8 cellular contexts compared by ENCODE assay signal in the genomic region with DNA sequence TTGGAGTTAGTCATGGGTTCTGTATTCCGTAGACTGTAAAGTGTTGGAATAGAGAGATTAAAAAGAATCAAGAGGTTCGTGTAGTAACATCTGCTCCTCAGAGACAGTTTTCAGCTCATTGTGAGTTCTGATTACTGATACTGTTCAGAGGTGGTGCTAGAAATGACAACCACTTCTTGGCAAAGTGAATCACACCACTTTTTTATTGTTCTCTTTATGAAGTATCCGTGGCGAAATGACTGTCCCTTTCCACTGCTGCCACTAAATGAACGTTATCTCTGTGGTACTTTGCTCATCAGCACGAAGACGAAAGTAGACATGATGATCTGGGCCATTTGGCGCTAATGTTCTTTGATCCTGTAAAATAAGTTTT. TPM values are rescaled to one million over a fixed set of nuclear protein-coding genes. Genes with fewer than 3 reads are reported as not detected.
DNase-seq lines count a peak whose midpoint lies in the region; ATAC-seq and TF ChIP-seq lines count a peak whose summit lies in the region.

No MANE protein-coding gene starts in this region.

- CTCF ChIA-PET in activated CD4-positive, alpha-beta memory T cell treated with anti-CD3 and anti-CD28 coated beads for 36 hours (lab: Charles Lee): interaction anchor here (1.2 to 4.5 kb wide), 7 partner anchors 8 to 122 kb away, joined by 3 to 23 read pairs (median 8); partner anchors contain the start of gene HTR7

- H3K4me3 ChIP-seq in iPS-18a (ENCODE audit: low read length) (peak overlapping the region; percentile 86), suprapubic skin (peak overlapping the region; percentile 77)

- no peak for ATAC-seq in HG02938 (IDR thresholded peaks at IDR 0.05; ENCODE audit: unreplicated experiment)

- H3K27ac Mint-ChIP-seq in activated CD4-positive, alpha-beta T cell treated with anti-CD3 and anti-CD28 coated beads, Interleukin-2, amount 10 ng/mL, durations not matched to agents 24 days and 14 days: peak overlapping the region; percentile 96
- peak overlapping the region; percentile 98 for H3K27ac Mint-ChIP-seq in activated CD4-positive, alpha-beta memory T cell treated with anti-CD3 and anti-CD28 coated beads for 36 hours

- H3K9ac ChIP-seq in iPS-18a (ENCODE audit: low read length): peak overlapping the region; percentile 86

- H3K4me1 Mint-ChIP-seq in activated CD4-positive, alpha-beta T cell treated with anti-CD3 and anti-CD28 coated beads, Interleukin-2, amount 10 ng/mL, durations not matched to agents 24 days and 14 days: peaks cover 35% of the 10 kb centered on the region
- peaks cover 31% of the 10 kb centered on the region for H3K4me1 Mint-ChIP-seq in activated CD4-positive, alpha-beta memory T cell treated with anti-CD3 and anti-CD28 coated beads for 36 hours (ENCODE audit: low read depth)

- intact Hi-C loops in activated CD4-positive, alpha-beta T cell treated with anti-CD3 and anti-CD28 coated beads, Interleukin-2, amount 10 ng/mL, durations not matched to agents 24 days and 14 days (cut with micrococcal nuclease): loop anchor here (1.0 to 10.0 kb wide), 5 partner anchors 34 to 1230 kb away; no protein-coding TSS in a partner anchor
- intact Hi-C loops in activated CD4-positive, alpha-beta memory T cell treated with anti-CD3 and anti-CD28 coated beads for 36 hours (cut with micrococcal nuclease): loop anchor here (1.0 to 10.0 kb wide), 10 partner anchors 134 to 1618 kb away; partner anchors contain the start of genes BTAF1, HECTD2 and LIPA

- H3K4me1 ChIP-seq in iPS-18a (ENCODE audit: control insufficient read depth, low read depth, low read length) (peaks cover 10% of the 10 kb centered on the region), suprapubic skin (peaks cover 30% of the 10 kb centered on the region)

- 29% methylated on average over 8 of the region's 8 CpGs for WGBS in suprapubic skin

- peak overlapping the region; percentile 97 for H3K4me3 Mint-ChIP-seq in activated CD4-positive, alpha-beta T cell treated with anti-CD3 and anti-CD28 coated beads, Interleukin-2, amount 10 ng/mL, durations not matched to agents 24 days and 14 days
- peak overlapping the region; percentile 93 for H3K4me3 Mint-ChIP-seq in activated CD4-positive, alpha-beta memory T cell treated with anti-CD3 and anti-CD28 coated beads for 36 hours

- H3K9me3 ChIP-seq in iPS-18a (ENCODE audit: control insufficient read depth, low read depth, low read length): no peaks in the 10 kb centered on the region
- no peaks in the 10 kb centered on the region for H3K9me3 ChIP-seq in suprapubic skin

- no peak for TF ChIP-seq CTCF in suprapubic skin (IDR thresholded peaks at IDR 0.05)

- no peak for DNase-seq in activated CD4-positive, alpha-beta T cell treated with anti-CD3 and anti-CD28 coated beads, Interleukin-2, amount 10 ng/mL, durations not matched to agents 24 days and 14 days
- DNase-seq in activated CD4-positive, alpha-beta T cell treated with anti-CD3 and anti-CD28 coated beads, Interleukin-2, amount 50 U/mL, for 1 hour: no peak
- peak; percentile 72 for DNase-seq in activated CD4-positive, alpha-beta memory T cell treated with anti-CD3 and anti-CD28 coated beads for 36 hours
- DNase-seq in suprapubic skin (ENCODE audit: low spot score in 2 of 2) (no peak), COLO829 (ENCODE audit: low spot score) (no peak)
- no peak for DNase-seq in central memory CD4-positive, alpha-beta T cell

- peaks cover 19% of the 10 kb centered on the region for H3K27me3 Mint-ChIP-seq in activated CD4-positive, alpha-beta T cell treated with anti-CD3 and anti-CD28 coated beads, Interleukin-2, amount 10 ng/mL, durations not matched to agents 24 days and 14 days
- peaks cover 18% of the 10 kb centered on the region for H3K27me3 Mint-ChIP-seq in activated CD4-positive, alpha-beta memory T cell treated with anti-CD3 and anti-CD28 coated beads for 36 hours

- TF ChIP-seq EP300 in suprapubic skin (IDR thresholded peaks at IDR 0.05): no peak

- TF ChIP-seq POLR2A in suprapubic skin (IDR thresholded peaks at IDR 0.05): no peak

- H3K9me3 Mint-ChIP-seq in activated CD4-positive, alpha-beta T cell treated with anti-CD3 and anti-CD28 coated beads, Interleukin-2, amount 10 ng/mL, durations not matched to agents 24 days and 14 days: no peaks in the 10 kb centered on the region
- peaks cover 5% of the 10 kb centered on the region for H3K9me3 Mint-ChIP-seq in activated CD4-positive, alpha-beta memory T cell treated with anti-CD3 and anti-CD28 coated beads for 36 hours

- peaks cover 18% of the 10 kb centered on the region for H3K36me3 Mint-ChIP-seq in activated CD4-positive, alpha-beta T cell treated with anti-CD3 and anti-CD28 coated beads, Interleukin-2, amount 10 ng/mL, durations not matched to agents 24 days and 14 days (ENCODE audit: low read depth)
- peaks cover 29% of the 10 kb centered on the region for H3K36me3 Mint-ChIP-seq in activated CD4-positive, alpha-beta memory T cell treated with anti-CD3 and anti-CD28 coated beads for 36 hours

- POLR2A ChIA-PET in activated CD4-positive, alpha-beta memory T cell treated with anti-CD3 and anti-CD28 coated beads for 36 hours (lab: Charles Lee): interaction anchor here (0.7 to 1.8 kb wide), 7 partner anchors 13 to 1067 kb away, joined by 3 to 10 read pairs (median 4); partner anchors contain the start of gene HTR7

- H3K36me3 ChIP-seq in iPS-18a (ENCODE audit: control insufficient read depth, low read depth, low read length) (peaks cover 20% of the 10 kb centered on the region), suprapubic skin (peaks cover 17% of the 10 kb centered on the region)

- H3K27ac ChIP-seq in iPS-18a (ENCODE audit: low read length) (no peak overlapping the region), suprapubic skin (no peak overlapping the region)

- H3K27me3 ChIP-seq in iPS-18a (ENCODE audit: control insufficient read depth, insufficient read depth, low read length) (no peaks in the 10 kb centered on the region), suprapubic skin (peaks cover 7% of the 10 kb centered on the region)

RNA-seq across cellular contexts. Expression of gene RPP30, which starts 0.9 kb away (rescaled TPM):
- total RNA-seq in activated CD4-positive, alpha-beta T cell treated with anti-CD3 and anti-CD28 coated beads, Interleukin-2, amount 10 ng/mL, durations not matched to agents 24 days and 14 days: 86.4 and 86.9 TPM in 2 replicates
- total RNA-seq in activated CD4-positive, alpha-beta memory T cell treated with anti-CD3 and anti-CD28 coated beads for 36 hours: 100 to 1,000 TPM; 103 to 108 TPM
- 10 to 100 TPM; 34.4 to 57.5 (median 38.7) TPM for total RNA-seq in suprapubic skin

RNA-seq across cellular contexts. Expression of gene HTR7, which starts 14.8 kb away (rescaled TPM):
- not detected in 2 replicates for total RNA-seq in activated CD4-positive, alpha-beta T cell treated with anti-CD3 and anti-CD28 coated beads, Interleukin-2, amount 10 ng/mL, durations not matched to agents 24 days and 14 days
- total RNA-seq in activated CD4-positive, alpha-beta memory T cell treated with anti-CD3 and anti-CD28 coated beads for 36 hours: not detected
- under 1 TPM; 0.23 to 0.59 (median 0.38) TPM for total RNA-seq in suprapubic skin

RNA-seq across cellular contexts. Expression of gene ANKRD1, which starts 48.3 kb away (rescaled TPM):
- total RNA-seq in activated CD4-positive, alpha-beta T cell treated with anti-CD3 and anti-CD28 coated beads, Interleukin-2, amount 10 ng/mL, durations not matched to agents 24 days and 14 days: not detected in 2 replicates
- total RNA-seq in activated CD4-positive, alpha-beta memory T cell treated with anti-CD3 and anti-CD28 coated beads for 36 hours: not detected
- under 1 TPM in 1 of 4 donors, not detected in 3; 0.30 TPM for total RNA-seq in suprapubic skin
